In genomic region chr3:15429080-15429479, GRCh38 we compare ENCODE assay signal across 1 cellular context.
TF ChIP-seq lines count a peak whose summit lies in the region.

No MANE protein-coding gene starts in this region.

TF ChIP-seq in GM23338, 12 proteins besides CTCF, POLR2A, EP300 and RAD21 (continued from another document):
- TF ChIP-seq ZNF462 (CRISPR knock-in tag; IDR thresholded peaks at IDR 0.05) (no peak), REST (IDR thresholded peaks at IDR 0.05; ENCODE audit: unreplicated experiment) (no peak), NANOG (IDR thresholded peaks at IDR 0.05; ENCODE audit: borderline replicate concordance) (no peak), JUNB (IDR thresholded peaks at IDR 0.05; ENCODE audit: unreplicated experiment) (no peak), ZNF331 (CRISPR knock-in tag; IDR thresholded peaks at IDR 0.05; ENCODE audit: low read depth) (no peak), CREB1 (CRISPR knock-in tag; IDR thresholded peaks at IDR 0.05; ENCODE audit: low read depth) (no peak), EZH2 (IDR thresholded peaks at IDR 0.05; ENCODE audit: low read depth, unreplicated experiment) (no peak), POLR2AphosphoS5 (IDR thresholded peaks at IDR 0.05; ENCODE audit: low read depth) (no peak)
